In the genomic region with DNA sequence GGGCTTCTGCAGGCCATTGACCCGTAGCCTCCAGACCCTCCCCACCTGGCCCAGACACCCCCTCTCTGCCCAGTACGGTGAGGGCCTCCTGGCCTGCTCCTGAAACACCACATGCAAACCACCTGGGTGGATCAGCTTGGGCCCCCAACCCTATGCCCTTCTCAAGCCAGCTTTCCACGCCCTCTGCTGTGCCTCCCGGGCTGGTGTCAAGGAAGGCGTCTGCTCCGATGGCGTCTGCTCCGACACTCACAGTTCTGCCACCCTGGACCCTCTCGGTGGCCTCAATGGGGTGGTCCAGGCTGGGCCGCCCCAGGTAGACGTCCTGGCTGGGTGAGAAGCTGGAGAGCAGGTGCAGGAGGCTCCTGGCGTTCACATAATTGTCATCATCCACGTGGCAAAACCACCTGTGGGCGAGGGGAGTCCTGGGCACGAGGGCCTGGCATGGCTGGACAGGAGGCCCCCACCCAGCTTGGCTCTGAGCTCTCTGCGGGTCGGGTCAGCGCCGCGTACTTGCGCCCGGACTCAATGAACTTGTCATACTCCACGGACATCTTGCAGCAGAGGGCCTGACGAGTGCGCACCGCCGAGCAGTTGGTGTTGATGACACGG, we compare ENCODE assay signal across 8 cellular contexts. TPM values are rescaled to one million over a fixed set of nuclear protein-coding genes. Genes with fewer than 3 reads are reported as not detected.
A peak's percentile ranks its signal among the peaks of the same experiment; 100 is the strongest.
DNase-seq lines count a peak whose midpoint lies in the region; ATAC-seq and TF ChIP-seq lines count a peak whose summit lies in the region.

No MANE protein-coding gene starts in this region.

- H3K9me3 ChIP-seq in gastrocnemius medialis: no peaks in the 10 kb centered on the region

- ATAC-seq in GM23338: no peak
- no peak for ATAC-seq in left ventricle myocardium superior
- no peak for ATAC-seq in gastrocnemius medialis
- no peak for ATAC-seq in HG03196 (IDR thresholded peaks at IDR 0.05; ENCODE audit: unreplicated experiment)

- peaks cover 8% of the 10 kb centered on the region; the same call in 1 of the 2 replicates for H4K20me1 ChIP-seq in GM23338 (replicated peaks; ENCODE audit: insufficient read depth)

- H3K36me3 ChIP-seq in GM23338 (ENCODE audit: insufficient read depth) (no peaks in the 10 kb centered on the region), gastrocnemius medialis (peaks cover 0 to 56% of the 10 kb centered on the region in 2 donors)

- TF ChIP-seq CTCF in GM23338 (conservative IDR thresholded peaks at IDR 0.05; ENCODE audit: low read depth in 2 of 2) (no peak), gastrocnemius medialis (IDR thresholded peaks at IDR 0.05 in 4 of 5, conservative IDR thresholded peaks at IDR 0.05 in 1 of 5) (no peak)

- CTCF ChIA-PET in activated CD4-positive, alpha-beta memory T cell treated with anti-CD3 and anti-CD28 coated beads for 36 hours (lab: Charles Lee): interaction anchor here (1.2 to 1.7 kb wide), 4 partner anchors 13 to 91 kb away, joined by 3 to 10 read pairs (median 6); a partner anchor contains a TSS

- peaks cover 13% of the 10 kb centered on the region for H3K27me3 Mint-ChIP-seq in GM23338 (ENCODE audit: insufficient read depth, low read depth, poor library complexity)
- H3K27me3 Mint-ChIP-seq in activated CD4-positive, alpha-beta memory T cell treated with anti-CD3 and anti-CD28 coated beads for 36 hours: no peaks in the 10 kb centered on the region

- H3K4me1 Mint-ChIP-seq in GM23338: no peaks in the 10 kb centered on the region; the same call in 2 of the 3 replicates
- peaks cover 21% of the 10 kb centered on the region for H3K4me1 Mint-ChIP-seq in activated CD4-positive, alpha-beta memory T cell treated with anti-CD3 and anti-CD28 coated beads for 36 hours (ENCODE audit: low read depth)

- H3K4me3 Mint-ChIP-seq in GM23338: peak overlapping the region; percentile 86
- H3K4me3 Mint-ChIP-seq in activated CD4-positive, alpha-beta memory T cell treated with anti-CD3 and anti-CD28 coated beads for 36 hours: peak overlapping the region; percentile 83

- intact Hi-C loops in activated CD4-positive, alpha-beta memory T cell treated with anti-CD3 and anti-CD28 coated beads for 36 hours (cut with micrococcal nuclease): no loop called here
- intact Hi-C loops in left ventricle myocardium superior (cut with micrococcal nuclease) (no loop called here), gastrocnemius medialis (cut with DNase I; ENCODE audit: low total_unique reads) (loop anchor here (5.0 kb wide), 1 partner anchor 47 kb away; a partner anchor contains a TSS)

- peaks cover 9% of the 10 kb centered on the region; the same call in 1 of the 2 replicates for H3K79me2 ChIP-seq in GM23338 (replicated peaks; ENCODE audit: insufficient read depth)

- peak overlapping the region; percentile 74; the same call in 1 of the 2 replicates for H3K4me3 ChIP-seq in GM23338
- peak overlapping the region; percentile 52 to 87 (median 74) for H3K4me3 ChIP-seq in gastrocnemius medialis

- no peak overlapping the region for H3K27ac Mint-ChIP-seq in GM23338
- no peak overlapping the region for H3K27ac Mint-ChIP-seq in activated CD4-positive, alpha-beta memory T cell treated with anti-CD3 and anti-CD28 coated beads for 36 hours

- no peak overlapping the region for H3K27ac ChIP-seq in GM23338 (ENCODE audit: low read depth)
- H3K27ac ChIP-seq in gastrocnemius medialis: peak overlapping the region in 3 of 4 donors; percentile 36 to 60 (median 56)

- H3K4me2 ChIP-seq in GM23338: peak overlapping the region; percentile 89; the same call in 1 of the 2 replicates

- TF ChIP-seq POLR2A in gastrocnemius medialis (IDR thresholded peaks at IDR 0.05): no peak

- H3K4me1 ChIP-seq in GM23338 (ENCODE audit: insufficient read depth) (no peaks in the 10 kb centered on the region), gastrocnemius medialis (peaks cover 22 to 29% of the 10 kb centered on the region in 2 donors)

- no peaks in the 10 kb centered on the region for H3K9me3 Mint-ChIP-seq in GM23338
- no peaks in the 10 kb centered on the region for H3K9me3 Mint-ChIP-seq in activated CD4-positive, alpha-beta memory T cell treated with anti-CD3 and anti-CD28 coated beads for 36 hours

- no peaks in the 10 kb centered on the region for H3K9me2 ChIP-seq in GM23338 (ENCODE audit: insufficient read depth)

- no peak for DNase-seq in GM23338 (ENCODE audit: low spot score)
- no peak for DNase-seq in activated CD4-positive, alpha-beta memory T cell treated with anti-CD3 and anti-CD28 coated beads for 36 hours
- DNase-seq in left ventricle myocardium superior: peak; percentile 22
- no peak for DNase-seq in gastrocnemius medialis
- DNase-seq in GM19240 (ENCODE audit: insufficient read length, low spot score): no peak
- DNase-seq in 8988T: no peak
- no peak for DNase-seq in iPS-NIHi11 (ENCODE audit: low spot score)

- no peaks in the 10 kb centered on the region for H3K27me3 ChIP-seq in GM23338 (ENCODE audit: insufficient read depth)
- no peaks in the 10 kb centered on the region for H3K27me3 ChIP-seq in gastrocnemius medialis

- H3K36me3 Mint-ChIP-seq in GM23338 (ENCODE audit: low read depth): peaks cover 14% of the 10 kb centered on the region
- peaks cover 2% of the 10 kb centered on the region for H3K36me3 Mint-ChIP-seq in activated CD4-positive, alpha-beta memory T cell treated with anti-CD3 and anti-CD28 coated beads for 36 hours

- H2AFZ ChIP-seq in GM23338: no peak overlapping the region

- POLR2A ChIA-PET in activated CD4-positive, alpha-beta memory T cell treated with anti-CD3 and anti-CD28 coated beads for 36 hours (lab: Charles Lee): interaction anchor here (0.8 to 1.7 kb wide), 3 partner anchors 12 to 48 kb away, joined by 4 to 5 read pairs (median 4); a partner anchor contains a TSS

- 0 out of 2 replicates have a peak, but pooled peaks cover 6% of the 10 kb centered on the region for H3F3A ChIP-seq in GM23338 (replicated peaks; ENCODE audit: low read depth)

- in situ Hi-C loops in gastrocnemius medialis (cut with MboI; ENCODE audit: low sequenced_read_pairs in 4 of 4): no loop called here

TF ChIP-seq in GM23338, 12 proteins besides CTCF, POLR2A, EP300 and RAD21 (continues in another document):
- no peak for TF ChIP-seq NANOG (IDR thresholded peaks at IDR 0.05; ENCODE audit: borderline replicate concordance)
- TF ChIP-seq, protein P1, sequence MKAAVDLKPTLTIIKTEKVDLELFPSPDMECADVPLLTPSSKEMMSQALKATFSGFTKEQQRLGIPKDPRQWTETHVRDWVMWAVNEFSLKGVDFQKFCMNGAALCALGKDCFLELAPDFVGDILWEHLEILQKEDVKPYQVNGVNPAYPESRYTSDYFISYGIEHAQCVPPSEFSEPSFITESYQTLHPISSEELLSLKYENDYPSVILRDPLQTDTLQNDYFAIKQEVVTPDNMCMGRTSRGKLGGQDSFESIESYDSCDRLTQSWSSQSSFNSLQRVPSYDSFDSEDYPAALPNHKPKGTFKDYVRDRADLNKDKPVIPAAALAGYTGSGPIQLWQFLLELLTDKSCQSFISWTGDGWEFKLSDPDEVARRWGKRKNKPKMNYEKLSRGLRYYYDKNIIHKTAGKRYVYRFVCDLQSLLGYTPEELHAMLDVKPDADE (IDR thresholded peaks at IDR 0.05): no peak
- no peak for TF ChIP-seq ZNF114 (CRISPR knock-in tag; IDR thresholded peaks at IDR 0.05)
- TF ChIP-seq STAT1 (IDR thresholded peaks at IDR 0.05; ENCODE audit: unreplicated experiment): no peak
- TF ChIP-seq ZNF331 (CRISPR knock-in tag; IDR thresholded peaks at IDR 0.05; ENCODE audit: low read depth): no peak

RNA-seq across cellular contexts. Expression of a gene that starts 1.4 kb away (rescaled TPM):
- 36.9 and 44.7 TPM in 2 replicates for total RNA-seq in GM23338 (2014; rRNA removed; shearing (Covaris generic))
- 18.0 and 18.9 TPM in 2 replicates for polyA plus RNA-seq in GM23338 (2016; fragmentation: Nextera tagmentation; extraction: Ambion mirVana)
- 10 to 100 TPM; 16.5 to 17.5 TPM for total RNA-seq in activated CD4-positive, alpha-beta memory T cell treated with anti-CD3 and anti-CD28 coated beads for 36 hours
- 21.8 TPM for total RNA-seq in left ventricle myocardium superior
- 10 to 100 TPM; 29.6 to 64.9 (median 49.1) TPM for total RNA-seq in gastrocnemius medialis

RNA-seq across cellular contexts. Expression of a gene that starts 1.4 kb away (rescaled TPM):
- total RNA-seq in GM23338 (2014; rRNA removed; shearing (Covaris generic)): 228 and 242 TPM in 2 replicates
- 136 and 148 TPM in 2 replicates for polyA plus RNA-seq in GM23338 (2016; fragmentation: Nextera tagmentation; extraction: Ambion mirVana)
- total RNA-seq in activated CD4-positive, alpha-beta memory T cell treated with anti-CD3 and anti-CD28 coated beads for 36 hours: 10 to 100 TPM; 86.8 to 89.1 TPM
- 90.6 TPM for total RNA-seq in left ventricle myocardium superior
- total RNA-seq in gastrocnemius medialis: 100 to 1,000 TPM; 119 to 174 (median 137) TPM

RNA-seq across cellular contexts. Expression of a gene that starts 12.8 kb away (rescaled TPM):
- 84.8 and 86.9 TPM in 2 replicates for total RNA-seq in GM23338 (2014; rRNA removed; shearing (Covaris generic))
- 137 and 147 TPM in 2 replicates for polyA plus RNA-seq in GM23338 (2016; fragmentation: Nextera tagmentation; extraction: Ambion mirVana)
- total RNA-seq in activated CD4-positive, alpha-beta memory T cell treated with anti-CD3 and anti-CD28 coated beads for 36 hours: 100 to 1,000 TPM; 105 to 115 TPM
- total RNA-seq in left ventricle myocardium superior (177 TPM), gastrocnemius medialis (100 to 1,000 TPM; 130 to 296 (median 223) TPM)

RNA-seq across cellular contexts. Expression of a gene that starts 15.3 kb away (rescaled TPM):
- total RNA-seq in GM23338 (2014; rRNA removed; shearing (Covaris generic)): 110 and 122 TPM in 2 replicates
- 66.0 and 105 TPM in 2 replicates for polyA plus RNA-seq in GM23338 (2016; fragmentation: Nextera tagmentation; extraction: Ambion mirVana)
- 100 to 1,000 TPM; 118 to 131 TPM for total RNA-seq in activated CD4-positive, alpha-beta memory T cell treated with anti-CD3 and anti-CD28 coated beads for 36 hours
- total RNA-seq in left ventricle myocardium superior: 67.7 TPM
- total RNA-seq in gastrocnemius medialis: 100 to 1,000 TPM in 2 of 4 donors, 10 to 100 TPM in 2; 54.6 to 119 (median 83.2) TPM

RNA-seq across cellular contexts. Expression of a gene that starts 18.8 kb away (rescaled TPM):
- 211 and 293 TPM in 2 replicates for total RNA-seq in GM23338 (2014; rRNA removed; shearing (Covaris generic))
- 31.5 and 35.6 TPM in 2 replicates for polyA plus RNA-seq in GM23338 (2016; fragmentation: Nextera tagmentation; extraction: Ambion mirVana)
- 1 to 10 TPM; 6.3 to 8.1 TPM for total RNA-seq in activated CD4-positive, alpha-beta memory T cell treated with anti-CD3 and anti-CD28 coated beads for 36 hours
- 1.8 TPM for total RNA-seq in left ventricle myocardium superior
- total RNA-seq in gastrocnemius medialis: 1 to 10 TPM in 1 of 4 donors, under 1 TPM in 1, not detected in 2; 0.42 to 2.0 TPM
